In the genomic region with DNA sequence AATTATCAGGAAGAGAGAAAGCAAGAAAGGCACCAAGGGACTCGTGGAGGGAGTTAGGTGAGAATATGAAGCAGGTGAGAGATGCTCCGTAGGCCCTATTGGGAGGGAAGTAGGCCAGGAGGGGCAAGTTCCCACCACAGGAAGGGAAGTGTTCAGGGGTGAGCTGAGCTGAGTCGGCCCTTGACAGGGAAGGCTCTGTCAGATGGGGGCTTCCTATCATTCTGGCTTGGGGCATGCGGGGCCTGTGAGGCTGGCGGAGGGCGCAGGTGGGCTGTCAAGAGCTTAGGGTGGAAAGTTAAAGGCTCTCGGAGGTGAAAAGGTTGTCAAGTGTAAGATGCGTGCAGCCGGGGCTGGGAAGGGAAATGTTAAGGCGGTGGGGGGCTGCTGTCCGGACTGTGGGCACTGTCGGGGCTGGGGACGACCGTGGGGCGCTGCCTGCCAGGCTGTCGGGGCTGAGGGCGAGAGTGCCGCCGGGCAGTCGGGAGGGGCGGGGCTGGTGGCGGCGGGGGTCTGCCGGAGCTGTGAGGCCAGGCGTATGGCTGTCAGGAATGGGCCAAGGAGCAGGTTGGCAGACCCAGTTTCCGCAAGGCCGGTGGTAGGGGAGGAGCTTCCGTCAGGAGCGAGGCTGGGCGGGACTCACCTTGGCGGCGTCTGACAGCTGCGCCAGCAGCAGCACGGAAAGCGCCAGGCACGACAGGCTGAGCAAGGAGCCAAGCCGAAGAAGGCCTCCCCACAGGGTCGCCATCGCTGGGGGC, we compare ENCODE assay signal across 1 cellular context.
A peak's percentile ranks its signal among the peaks of the same experiment; 100 is the strongest.
TF ChIP-seq lines count a peak whose summit lies in the region.

No MANE protein-coding gene starts in this region.

TF ChIP-seq in H1, 55 proteins besides CTCF, POLR2A, EP300 and RAD21:
- peak; percentile 46 for TF ChIP-seq SAP30 (IDR thresholded peaks at IDR 0.05; ENCODE audit: insufficient read depth, insufficient replicate concordance, low read length)
- no peak for TF ChIP-seq CREB1 (IDR thresholded peaks at IDR 0.05)
- no peak for TF ChIP-seq CHD1 (IDR thresholded peaks at IDR 0.05; ENCODE audit: low read depth, low read length)
- no peak for TF ChIP-seq ZNF274 (IDR thresholded peaks at IDR 0.05; ENCODE audit: borderline replicate concordance, extremely low read depth, low read length)
- no peak for TF ChIP-seq MAFK (IDR thresholded peaks at IDR 0.05; ENCODE audit: low read depth, low read length)
- TF ChIP-seq RBBP5 (IDR thresholded peaks at IDR 0.05; ENCODE audit: borderline replicate concordance, low read depth, low read length), result 0 out of 2 replicates have a peak, but pooled peaks have one; percentile 43
- TF ChIP-seq ASH2L (IDR thresholded peaks at IDR 0.05; ENCODE audit: low read length), result peak; percentile 91
- TF ChIP-seq, protein P1, sequence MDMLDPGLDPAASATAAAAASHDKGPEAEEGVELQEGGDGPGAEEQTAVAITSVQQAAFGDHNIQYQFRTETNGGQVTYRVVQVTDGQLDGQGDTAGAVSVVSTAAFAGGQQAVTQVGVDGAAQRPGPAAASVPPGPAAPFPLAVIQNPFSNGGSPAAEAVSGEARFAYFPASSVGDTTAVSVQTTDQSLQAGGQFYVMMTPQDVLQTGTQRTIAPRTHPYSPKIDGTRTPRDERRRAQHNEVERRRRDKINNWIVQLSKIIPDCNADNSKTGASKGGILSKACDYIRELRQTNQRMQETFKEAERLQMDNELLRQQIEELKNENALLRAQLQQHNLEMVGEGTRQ (IDR thresholded peaks at IDR 0.05; ENCODE audit: low read length), result no peak
- TF ChIP-seq KDM5A (IDR thresholded peaks at IDR 0.05; ENCODE audit: low read length), result no peak
- TF ChIP-seq SIN3A (conservative IDR thresholded peaks at IDR 0.05 in 1 of 2, IDR thresholded peaks at IDR 0.05 in 1 of 2; ENCODE audit: low read depth in 1 of 2, low read length in 2 of 2), result peak; percentile 14 to 93; a peak in 1 of 4 replicates
